In the genomic region with DNA sequence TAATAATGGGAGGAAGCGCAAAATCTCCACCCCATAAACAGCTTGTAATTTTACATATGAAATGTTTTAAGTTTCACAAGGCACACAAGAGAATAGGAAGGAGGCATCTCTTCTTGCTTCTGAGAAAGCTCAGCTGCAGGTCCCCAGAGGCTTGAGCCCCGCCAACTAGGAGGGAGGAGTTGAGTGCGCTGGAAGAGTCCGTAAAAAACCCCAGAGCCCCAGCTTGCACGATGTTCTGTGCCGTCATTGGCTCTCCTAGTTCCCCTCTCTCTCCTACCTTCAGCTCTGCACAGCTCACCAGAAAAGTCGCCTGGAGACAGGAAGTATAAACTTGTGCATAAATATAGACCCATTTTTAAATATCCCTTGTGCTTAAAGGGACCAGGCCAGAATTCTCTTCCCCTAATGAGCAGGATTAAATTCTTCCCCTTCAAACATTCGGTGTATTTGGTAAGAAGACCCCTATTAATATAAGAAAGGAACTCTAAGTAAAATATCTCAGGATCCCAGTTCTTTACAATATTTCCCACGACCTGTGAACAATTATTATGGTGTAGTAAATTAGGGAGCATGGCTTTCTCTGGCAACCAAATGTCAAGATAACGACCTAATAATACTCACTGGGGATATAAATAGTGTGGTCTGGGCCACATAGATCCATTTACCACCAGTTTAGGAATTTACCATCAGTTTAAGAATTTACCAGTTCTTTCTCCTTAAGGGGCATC, we compare ENCODE assay signal across 8 cellular contexts. TPM values are rescaled to one million over a fixed set of nuclear protein-coding genes. Genes with fewer than 3 reads are reported as not detected.
DNase-seq lines count a peak whose midpoint lies in the region; ATAC-seq and TF ChIP-seq lines count a peak whose summit lies in the region.

No MANE protein-coding gene starts in this region.

- ATAC-seq in GM18505 (IDR thresholded peaks at IDR 0.05; ENCODE audit: unreplicated experiment) = peak; percentile 100
- ATAC-seq in HG02623 (IDR thresholded peaks at IDR 0.05; ENCODE audit: unreplicated experiment) = peak; percentile 100

- TF ChIP-seq POLR2A in GM18505 (IDR thresholded peaks at IDR 0.05; ENCODE audit: borderline replicate concordance, extremely low read depth, insufficient read depth, insufficient read length) = no peak

- peaks cover 49% of the 10 kb centered on the region for H3K4me1 Mint-ChIP-seq in activated T-helper 2 cell treated with anti-CD3 and anti-CD28 coated beads, Interferon-gamma antibody, Interleukin-2, Interleukin-4, amounts not matched to agents 10 μg/mL and 5 μg/mL and 100 μg/mL, durations not matched to agents 14 hours and 24 hours and 36 hours (ENCODE audit: low read depth)

- DNase-seq in NOMO-1 treated with dmso at 0.1 percent for 144 hours (lab: John Stamatoyannopoulos, UW; ENCODE audit: unreplicated experiment) (peak; percentile 98), cardiac septum (ENCODE audit: low spot score) (peak; percentile 87), dermis blood vessel endothelial cell (no peak), DMS53 treated with DMSO at 0.1 percent for 48 hours (lab: John Stamatoyannopoulos, UW; ENCODE audit: unreplicated experiment) (no peak)
- peak; percentile 74 for DNase-seq in activated T-helper 2 cell treated with anti-CD3 and anti-CD28 coated beads, Interferon-gamma antibody, Interleukin-2, Interleukin-4, amounts not matched to agents 10 μg/mL and 5 μg/mL and 100 μg/mL, durations not matched to agents 14 hours and 24 hours and 36 hours (ENCODE audit: low spot score)
- peak; percentile 48 for DNase-seq in stimulated activated CD4-positive, alpha-beta T cell treated with anti-CD3 and anti-CD28 coated beads, Interleukin-15, amount 100 ng/mL, for 1 hour (ENCODE audit: low read depth in 1 of 2, low spot score in 1 of 2)

- H3K4me3 Mint-ChIP-seq in activated T-helper 2 cell treated with anti-CD3 and anti-CD28 coated beads, Interferon-gamma antibody, Interleukin-2, Interleukin-4, amounts not matched to agents 10 μg/mL and 5 μg/mL and 100 μg/mL, durations not matched to agents 14 hours and 24 hours and 36 hours (ENCODE audit: low read depth) = peak overlapping the region; percentile 5

- H3K36me3 Mint-ChIP-seq in activated T-helper 2 cell treated with anti-CD3 and anti-CD28 coated beads, Interferon-gamma antibody, Interleukin-2, Interleukin-4, amounts not matched to agents 10 μg/mL and 5 μg/mL and 100 μg/mL, durations not matched to agents 14 hours and 24 hours and 36 hours (ENCODE audit: low read depth) = peaks cover 17% of the 10 kb centered on the region

- intact Hi-C loops in activated T-helper 2 cell treated with anti-CD3 and anti-CD28 coated beads, Interferon-gamma antibody, Interleukin-2, Interleukin-4, amounts not matched to agents 10 μg/mL and 5 μg/mL and 100 μg/mL, durations not matched to agents 14 hours and 24 hours and 36 hours (cut with micrococcal nuclease) = loop anchor here (1.0 to 5.0 kb wide), 2 partner anchors 13 to 33 kb away; a partner anchor contains a TSS
- intact Hi-C loops in cardiac septum (cut with DNase I) = loop anchor here (1.0 kb wide), 1 partner anchor 13 kb away; a partner anchor contains a TSS

- H3K27ac Mint-ChIP-seq in activated T-helper 2 cell treated with anti-CD3 and anti-CD28 coated beads, Interferon-gamma antibody, Interleukin-2, Interleukin-4, amounts not matched to agents 10 μg/mL and 5 μg/mL and 100 μg/mL, durations not matched to agents 14 hours and 24 hours and 36 hours = peak overlapping the region; percentile 60

- H3K27me3 Mint-ChIP-seq in activated T-helper 2 cell treated with anti-CD3 and anti-CD28 coated beads, Interferon-gamma antibody, Interleukin-2, Interleukin-4, amounts not matched to agents 10 μg/mL and 5 μg/mL and 100 μg/mL, durations not matched to agents 14 hours and 24 hours and 36 hours (ENCODE audit: low read depth) = no peaks in the 10 kb centered on the region

- H3K9me3 Mint-ChIP-seq in activated T-helper 2 cell treated with anti-CD3 and anti-CD28 coated beads, Interferon-gamma antibody, Interleukin-2, Interleukin-4, amounts not matched to agents 10 μg/mL and 5 μg/mL and 100 μg/mL, durations not matched to agents 14 hours and 24 hours and 36 hours = no peaks in the 10 kb centered on the region

RNA-seq across cellular contexts. Expression of a gene that starts 13.7 kb away (rescaled TPM):
- total RNA-seq in activated T-helper 2 cell treated with anti-CD3 and anti-CD28 coated beads, Interferon-gamma antibody, Interleukin-2, Interleukin-4, amounts not matched to agents 10 μg/mL and 5 μg/mL and 100 μg/mL, durations not matched to agents 14 hours and 24 hours and 36 hours = 14.9 and 18.5 TPM in 2 replicates
- total RNA-seq in cardiac septum (119 TPM), dermis blood vessel endothelial cell (18.3 and 26.0 TPM in 2 replicates)

Comparison
In these comparisons a context has a peak if more than half of its experiments do, and no peak if none do; other contexts are left out.
1. DNase-seq: peak in NOMO-1 treated with dmso at 0.1 percent for 144 hours (single experiment), activated T-helper 2 cell treated with anti-CD3 and anti-CD28 coated beads, Interferon-gamma antibody, Interleukin-2, Interleukin-4, amounts not matched to agents 10 μg/mL and 5 μg/mL and 100 μg/mL, durations not matched to agents 14 hours and 24 hours and 36 hours (single experiment), cardiac septum (single experiment) and stimulated activated CD4-positive, alpha-beta T cell treated with anti-CD3 and anti-CD28 coated beads, Interleukin-15, amount 100 ng/mL, for 1 hour (2 of 2); none in dermis blood vessel endothelial cell (single experiment) and DMS53 treated with DMSO at 0.1 percent for 48 hours (single experiment).